In genomic region chr2:24409166-24409565, GRCh38 we compare ENCODE assay signal across 15 cellular contexts.
"Had no signal": no experiment of that assay in that cellular context is flagged by ENCODE, and none has a peak within 500 bp of the region (broad histone marks: within the 10 kb centered on the region; RNA-seq: fewer than 3 reads in every experiment).

No MANE protein-coding gene starts in this region.

- H3K27ac Mint-ChIP-seq: progenitor cell of endocrine pancreas; stimulated activated memory B cell treated with anti-CD40 and anti-IgM and Interleukin-4, amounts not matched to agents 10 μg/mL and 1 μg/mL and 100 μg/mL, for 72 hours; stimulated activated naive CD8-positive, alpha-beta T cell treated with anti-CD3 and anti-CD28 coated beads, Interleukin-15, Interleukin-2, amounts not matched to agents 100 ng/mL and 50 ng/mL, for 24 hours had no signal

- H3K36me3 Mint-ChIP-seq: naive thymus-derived CD8-positive, alpha-beta T cell; stimulated activated memory B cell treated with anti-CD40 and anti-IgM and Interleukin-4, amounts not matched to agents 10 μg/mL and 1 μg/mL and 100 μg/mL, for 72 hours had no signal

- H3K27ac ChIP-seq: heart left ventricle, pancreas, spleen, testis, tibial nerve, upper lobe of right lung, vagina had no signal

- H3K4me3 Mint-ChIP-seq: naive thymus-derived CD8-positive, alpha-beta T cell; stimulated activated memory B cell treated with anti-CD40 and anti-IgM and Interleukin-4, amounts not matched to agents 10 μg/mL and 1 μg/mL and 100 μg/mL, for 72 hours; stimulated activated naive CD8-positive, alpha-beta T cell treated with anti-CD3 and anti-CD28 coated beads, Interleukin-15, Interleukin-2, amounts not matched to agents 100 ng/mL and 50 ng/mL, for 24 hours had no signal

- H3K4me1 ChIP-seq: heart left ventricle, pancreas, spleen, testis, tibial nerve, upper lobe of right lung, vagina had no signal

- H3K4me3 ChIP-seq: heart left ventricle, pancreas, spleen, testis, tibial nerve, upper lobe of right lung, vagina had no signal

- DNase-seq: cortex of kidney; right cardiac atrium; spleen; stimulated activated CD4-positive, alpha-beta T cell treated with anti-CD3 and anti-CD28 coated beads, Interleukin-1b, Interleukin-23, amount 100 ng/mL, for 48 hours; upper lobe of right lung had no signal

- H3K9me3 Mint-ChIP-seq: naive thymus-derived CD8-positive, alpha-beta T cell; neural crest cell; stimulated activated memory B cell treated with anti-CD40 and anti-IgM and Interleukin-4, amounts not matched to agents 10 μg/mL and 1 μg/mL and 100 μg/mL, for 72 hours; stimulated activated naive CD8-positive, alpha-beta T cell treated with anti-CD3 and anti-CD28 coated beads, Interleukin-15, Interleukin-2, amounts not matched to agents 100 ng/mL and 50 ng/mL, for 24 hours had no signal

- H3K27me3 ChIP-seq: pancreas, testis, upper lobe of right lung, vagina had no signal

- H3K9me3 ChIP-seq: heart left ventricle, pancreas, spleen, testis, tibial nerve, upper lobe of right lung, vagina had no signal

- H3K4me1 Mint-ChIP-seq: stimulated activated memory B cell treated with anti-CD40 and anti-IgM and Interleukin-4, amounts not matched to agents 10 μg/mL and 1 μg/mL and 100 μg/mL, for 72 hours had no signal

- H3K36me3 ChIP-seq: heart left ventricle, pancreas, spleen, tibial nerve, upper lobe of right lung, vagina had no signal
